Comparison of ENCODE assay signal across 20 cellular contexts in the genomic region with DNA sequence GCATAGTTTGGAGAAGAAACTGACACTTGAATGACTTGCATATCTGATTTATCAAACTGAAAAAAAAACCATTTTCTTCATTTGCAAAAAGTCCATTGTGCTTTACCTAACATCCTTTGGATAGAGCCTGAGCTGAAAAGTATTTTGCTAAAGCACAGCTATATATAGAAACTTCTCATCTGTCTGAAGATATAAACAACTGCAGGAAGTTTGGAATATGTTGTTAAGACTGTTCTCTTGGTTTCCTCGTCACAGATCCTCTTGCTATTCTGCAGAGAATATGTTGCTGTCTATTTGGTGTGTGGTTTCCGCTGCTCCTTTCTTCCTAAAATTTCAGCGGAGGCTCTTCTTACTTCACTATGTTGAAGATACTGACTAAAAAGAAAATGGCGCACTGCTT.
"Had no signal": no experiment of that assay in that cellular context is flagged by ENCODE, and none has a peak within 500 bp of the region (broad histone marks: within the 10 kb centered on the region; RNA-seq: fewer than 3 reads in every experiment).

No MANE protein-coding gene starts in this region.

- DNase-seq: activated CD4-positive, alpha-beta memory T cell treated with anti-CD3 and anti-CD28 coated beads, Interleukin-2, amount 10 ng/mL, durations not matched to agents 7 days and 5 days; activated CD4-positive, alpha-beta T cell treated with anti-CD3 and anti-CD28 coated beads for 4 hours; activated effector memory CD4-positive, alpha-beta T cell treated with Interleukin-2 at 50 U/mL for 16 hours; activated T-cell treated with anti-CD3 and anti-CD28 coated beads, Interleukin-2, amount 50 U/mL, for 24 hours; amniotic stem cell; body of pancreas; central memory CD4-positive, alpha-beta T cell; cortex of kidney; effector CD4-positive, alpha-beta T cell; heart left ventricle; mesendoderm; nephron progenitor cell; occipital lobe; stimulated activated CD4-positive, alpha-beta T cell treated with anti-CD3 and anti-CD28 coated beads, Interleukin-12 subunit alpha, Interleukin-12 subunit beta, amount 100 ng/mL, for 4 hours; stimulated activated CD4-positive, alpha-beta T cell treated with anti-CD3 and anti-CD28 coated beads, Interleukin-2, amount 100 ng/mL, for 24 hours; stomach; T-helper 17 cell had no signal

- H3K9me3 ChIP-seq: body of pancreas, heart left ventricle, stomach, thoracic aorta had no signal

- ATAC-seq: body of pancreas, sciatic nerve, T-helper 17 cell, WTC11 had no signal

- H3K36me3 ChIP-seq: heart left ventricle, stomach, thoracic aorta had no signal

- H3K4me1 ChIP-seq: body of pancreas had no signal

- H3K4me3 ChIP-seq: body of pancreas, heart left ventricle, stomach, thoracic aorta had no signal

- H3K27ac ChIP-seq: body of pancreas, stomach, thoracic aorta had no signal
